ENCODE assay signal across 8 cellular contexts in the genomic region with DNA sequence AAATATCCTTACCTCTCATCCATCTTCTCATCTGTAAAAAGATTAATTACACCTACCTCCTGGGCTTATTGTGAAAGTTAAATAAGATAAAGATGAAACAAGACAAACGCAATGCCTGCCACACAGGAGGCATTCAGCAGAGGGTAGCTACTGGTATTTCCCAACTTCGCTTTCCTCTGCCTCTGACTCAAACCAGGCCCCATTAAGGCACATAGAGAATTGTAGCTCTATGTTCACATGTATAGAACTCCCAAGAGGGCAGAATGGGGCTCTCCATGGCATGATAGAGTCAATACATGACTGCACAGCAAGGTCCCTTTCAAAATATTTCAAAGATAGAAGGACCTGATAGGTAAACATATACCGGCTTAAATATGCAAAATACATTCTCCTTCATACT. TPM values are rescaled to one million over a fixed set of nuclear protein-coding genes. Genes with fewer than 3 reads are reported as not detected.
DNase-seq lines count a peak whose midpoint lies in the region; ATAC-seq lines count a peak whose summit lies in the region.

No MANE protein-coding gene starts in this region.

- H3K36me3 ChIP-seq in mucosa of stomach (ENCODE audit: control insufficient read depth, insufficient read depth, low read length), result no peaks in the 10 kb centered on the region

- H3K4me3 ChIP-seq in GM08714 (ENCODE audit: low read length) (peak overlapping the region; percentile 83), mucosa of stomach (ENCODE audit: low read length) (no peak overlapping the region)

- peaks cover 69% of the 10 kb centered on the region for H3K4me1 Mint-ChIP-seq in activated CD4-positive, alpha-beta memory T cell treated with anti-CD3 and anti-CD28 coated beads for 36 hours (ENCODE audit: low read depth)

- no peaks in the 10 kb centered on the region for H3K27me3 ChIP-seq in mucosa of stomach (ENCODE audit: control insufficient read depth, insufficient read depth, low read length)

- intact Hi-C loops in activated CD4-positive, alpha-beta memory T cell treated with anti-CD3 and anti-CD28 coated beads for 36 hours (cut with micrococcal nuclease), result loop anchor here (1.0 to 10.0 kb wide), 10 partner anchors 15 to 1384 kb away; a partner anchor contains a TSS

- CTCF ChIA-PET in activated CD4-positive, alpha-beta memory T cell treated with anti-CD3 and anti-CD28 coated beads for 36 hours (lab: Charles Lee), result interaction anchor here (1.1 to 4.2 kb wide), 5 partner anchors 11 to 86 kb away, joined by 3 to 44 read pairs (median 9); no protein-coding TSS in a partner anchor

- peaks cover 4% of the 10 kb centered on the region for H3K36me3 Mint-ChIP-seq in activated CD4-positive, alpha-beta memory T cell treated with anti-CD3 and anti-CD28 coated beads for 36 hours

- H3K4me1 ChIP-seq in mucosa of stomach (ENCODE audit: control insufficient read depth, insufficient read depth, low read length), result peaks cover 27% of the 10 kb centered on the region

- peak overlapping the region; percentile 51 for H3K9ac ChIP-seq in mucosa of stomach (ENCODE audit: low read length)

- peak overlapping the region; percentile 81 for H3K4me3 Mint-ChIP-seq in activated CD4-positive, alpha-beta memory T cell treated with anti-CD3 and anti-CD28 coated beads for 36 hours

- no peak overlapping the region for H3K27ac ChIP-seq in substantia nigra (ENCODE audit: low read depth, low read length, poor library complexity, severe bottlenecking)

- POLR2A ChIA-PET in activated CD4-positive, alpha-beta memory T cell treated with anti-CD3 and anti-CD28 coated beads for 36 hours (lab: Charles Lee), result interaction anchor here (0.6 to 2.4 kb wide), 7 partner anchors 16 to 485 kb away, joined by 3 to 9 read pairs (median 5); a partner anchor contains a TSS

- H3K9me3 ChIP-seq in mucosa of stomach (ENCODE audit: control insufficient read depth, low read length), result no peaks in the 10 kb centered on the region

- peak overlapping the region; percentile 85 for H3K27ac Mint-ChIP-seq in activated CD4-positive, alpha-beta memory T cell treated with anti-CD3 and anti-CD28 coated beads for 36 hours

- ATAC-seq in HG02610 (IDR thresholded peaks at IDR 0.05; ENCODE audit: unreplicated experiment) (peak; percentile 38), HG03439 (IDR thresholded peaks at IDR 0.05; ENCODE audit: unreplicated experiment) (no peak)

- DNase-seq in activated CD4-positive, alpha-beta memory T cell treated with anti-CD3 and anti-CD28 coated beads for 36 hours, result peak; percentile 59
- DNase-seq in GF-D8 (lab: John Stamatoyannopoulos, UW) (no peak), substantia nigra (lab: John Stamatoyannopoulos, UW) (no peak), NCI-H1694 (lab: John Stamatoyannopoulos, UW) (no peak)

- H3K27me3 Mint-ChIP-seq in activated CD4-positive, alpha-beta memory T cell treated with anti-CD3 and anti-CD28 coated beads for 36 hours, result no peaks in the 10 kb centered on the region

- H3K9me3 Mint-ChIP-seq in activated CD4-positive, alpha-beta memory T cell treated with anti-CD3 and anti-CD28 coated beads for 36 hours, result no peaks in the 10 kb centered on the region

RNA-seq across cellular contexts. Expression of a gene that starts 1.4 kb away (rescaled TPM):
- 10 to 100 TPM; 18.1 to 18.6 TPM for total RNA-seq in activated CD4-positive, alpha-beta memory T cell treated with anti-CD3 and anti-CD28 coated beads for 36 hours

RNA-seq across cellular contexts. Expression of a gene that starts 15.3 kb away (rescaled TPM):
- total RNA-seq in activated CD4-positive, alpha-beta memory T cell treated with anti-CD3 and anti-CD28 coated beads for 36 hours, result 1 to 10 TPM; 6.7 to 7.9 TPM

RNA-seq across cellular contexts. Expression of a gene that starts 54.8 kb away (rescaled TPM):
- total RNA-seq in activated CD4-positive, alpha-beta memory T cell treated with anti-CD3 and anti-CD28 coated beads for 36 hours, result not detected
